1 cellular context compared by ENCODE assay signal in genomic region chr6:15020114-15020770, GRCh38.
TF ChIP-seq lines count a peak whose summit lies in the region.

No MANE protein-coding gene starts in this region.

TF ChIP-seq in K562, 482 proteins besides CTCF, POLR2A, EP300 and RAD21 (continued from another document and continues in another):
- TF ChIP-seq, protein P1, sequence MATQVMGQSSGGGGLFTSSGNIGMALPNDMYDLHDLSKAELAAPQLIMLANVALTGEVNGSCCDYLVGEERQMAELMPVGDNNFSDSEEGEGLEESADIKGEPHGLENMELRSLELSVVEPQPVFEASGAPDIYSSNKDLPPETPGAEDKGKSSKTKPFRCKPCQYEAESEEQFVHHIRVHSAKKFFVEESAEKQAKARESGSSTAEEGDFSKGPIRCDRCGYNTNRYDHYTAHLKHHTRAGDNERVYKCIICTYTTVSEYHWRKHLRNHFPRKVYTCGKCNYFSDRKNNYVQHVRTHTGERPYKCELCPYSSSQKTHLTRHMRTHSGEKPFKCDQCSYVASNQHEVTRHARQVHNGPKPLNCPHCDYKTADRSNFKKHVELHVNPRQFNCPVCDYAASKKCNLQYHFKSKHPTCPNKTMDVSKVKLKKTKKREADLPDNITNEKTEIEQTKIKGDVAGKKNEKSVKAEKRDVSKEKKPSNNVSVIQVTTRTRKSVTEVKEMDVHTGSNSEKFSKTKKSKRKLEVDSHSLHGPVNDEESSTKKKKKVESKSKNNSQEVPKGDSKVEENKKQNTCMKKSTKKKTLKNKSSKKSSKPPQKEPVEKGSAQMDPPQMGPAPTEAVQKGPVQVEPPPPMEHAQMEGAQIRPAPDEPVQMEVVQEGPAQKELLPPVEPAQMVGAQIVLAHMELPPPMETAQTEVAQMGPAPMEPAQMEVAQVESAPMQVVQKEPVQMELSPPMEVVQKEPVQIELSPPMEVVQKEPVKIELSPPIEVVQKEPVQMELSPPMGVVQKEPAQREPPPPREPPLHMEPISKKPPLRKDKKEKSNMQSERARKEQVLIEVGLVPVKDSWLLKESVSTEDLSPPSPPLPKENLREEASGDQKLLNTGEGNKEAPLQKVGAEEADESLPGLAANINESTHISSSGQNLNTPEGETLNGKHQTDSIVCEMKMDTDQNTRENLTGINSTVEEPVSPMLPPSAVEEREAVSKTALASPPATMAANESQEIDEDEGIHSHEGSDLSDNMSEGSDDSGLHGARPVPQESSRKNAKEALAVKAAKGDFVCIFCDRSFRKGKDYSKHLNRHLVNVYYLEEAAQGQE (CRISPR knock-in tag; IDR thresholded peaks at IDR 0.05; ENCODE audit: low read depth) = no peak
- TF ChIP-seq TCF3 (CRISPR knock-in tag; IDR thresholded peaks at IDR 0.05) = no peak
- TF ChIP-seq CEBPG (CRISPR knock-in tag; IDR thresholded peaks at IDR 0.05) = no peak
- TF ChIP-seq CEBPG (tag; conservative IDR thresholded peaks at IDR 0.05 in 1 of 2, IDR thresholded peaks at IDR 0.05 in 1 of 2) = peak; percentile 22 to 68; a peak in 1 of 4 replicates
- TF ChIP-seq ZNF3 (CRISPR knock-in tag; IDR thresholded peaks at IDR 0.05) = no peak
- TF ChIP-seq NCOA2 (IDR thresholded peaks at IDR 0.05; ENCODE audit: partially characterized antibody in 2 of 2) = no peak
- no peak for TF ChIP-seq SFPQ (IDR thresholded peaks at IDR 0.05; ENCODE audit: low read depth, low read length)
- no peak for TF ChIP-seq HBP1 (CRISPR knock-in tag; IDR thresholded peaks at IDR 0.05)
- peak; percentile 94 for TF ChIP-seq STAT5A (IDR thresholded peaks at IDR 0.05; ENCODE audit: borderline replicate concordance, low read length)
- no peak for TF ChIP-seq ZSCAN32 (CRISPR knock-in tag; IDR thresholded peaks at IDR 0.05)
- TF ChIP-seq FOS (IDR thresholded peaks at IDR 0.05; ENCODE audit: extremely low read depth, insufficient read length) = no peak
- peak; percentile 85; the same call in 1 of the 2 replicates for TF ChIP-seq PML (IDR thresholded peaks at IDR 0.05; ENCODE audit: low read length)
- no peak for TF ChIP-seq SETDB1 (IDR thresholded peaks at IDR 0.05; ENCODE audit: low read length)
- no peak for TF ChIP-seq HCFC1 (IDR thresholded peaks at IDR 0.05; ENCODE audit: low read depth, low read length)
- TF ChIP-seq ZNF76 (CRISPR knock-in tag; IDR thresholded peaks at IDR 0.05; ENCODE audit: borderline replicate concordance) = no peak
- peak; percentile 65 for TF ChIP-seq CEBPB (tag; IDR thresholded peaks at IDR 0.05)
- peak; percentile 37; the same call in 1 of the 2 replicates for TF ChIP-seq TEAD4 (IDR thresholded peaks at IDR 0.05; ENCODE audit: low read length)
- TF ChIP-seq TEAD4 (CRISPR knock-in tag; IDR thresholded peaks at IDR 0.05; ENCODE audit: borderline replicate concordance) = no peak
- TF ChIP-seq TCF15 (CRISPR knock-in tag; IDR thresholded peaks at IDR 0.05) = no peak
- no peak for TF ChIP-seq PTBP1 (IDR thresholded peaks at IDR 0.05; ENCODE audit: low read depth, low read length)
- TF ChIP-seq SMARCE1 (IDR thresholded peaks at IDR 0.05) = no peak
- no peak for TF ChIP-seq ZNF551 (CRISPR knock-in tag; IDR thresholded peaks at IDR 0.05)
- no peak for TF ChIP-seq ELF1 (tag; IDR thresholded peaks at IDR 0.05)
- TF ChIP-seq HIVEP1 (CRISPR knock-in tag; IDR thresholded peaks at IDR 0.05) = no peak
- no peak for TF ChIP-seq SMAD2 (IDR thresholded peaks at IDR 0.05; ENCODE audit: low read depth, low read length)
- TF ChIP-seq KLF1 (tag; IDR thresholded peaks at IDR 0.05) = no peak
- TF ChIP-seq ATF3 (IDR thresholded peaks at IDR 0.05) = peak; percentile 14; the same call in 1 of the 2 replicates
- TF ChIP-seq ATF3 (CRISPR knock-in tag; conservative IDR thresholded peaks at IDR 0.05) = no peak
- TF ChIP-seq, protein P2, sequence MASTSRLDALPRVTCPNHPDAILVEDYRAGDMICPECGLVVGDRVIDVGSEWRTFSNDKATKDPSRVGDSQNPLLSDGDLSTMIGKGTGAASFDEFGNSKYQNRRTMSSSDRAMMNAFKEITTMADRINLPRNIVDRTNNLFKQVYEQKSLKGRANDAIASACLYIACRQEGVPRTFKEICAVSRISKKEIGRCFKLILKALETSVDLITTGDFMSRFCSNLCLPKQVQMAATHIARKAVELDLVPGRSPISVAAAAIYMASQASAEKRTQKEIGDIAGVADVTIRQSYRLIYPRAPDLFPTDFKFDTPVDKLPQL (IDR thresholded peaks at IDR 0.05; ENCODE audit: extremely low read depth, insufficient read length) = peak; percentile 35
- peak; percentile 59 for TF ChIP-seq TBP (optimal IDR thresholded peaks at IDR 0.05; ENCODE audit: low read depth, low read length)
- 0 out of 2 replicates have a peak, but pooled peaks have one; percentile 3 for TF ChIP-seq NFRKB (IDR thresholded peaks at IDR 0.05; ENCODE audit: low read depth)
- no peak for TF ChIP-seq NFE2L1 (tag; IDR thresholded peaks at IDR 0.05; ENCODE audit: borderline replicate concordance, low read depth)
- no peak for TF ChIP-seq TRIM24 (IDR thresholded peaks at IDR 0.05)
- TF ChIP-seq NCOR1 (IDR thresholded peaks at IDR 0.05) = no peak
- no peak for TF ChIP-seq BRF1 (IDR thresholded peaks at IDR 0.05; ENCODE audit: borderline replicate concordance, extremely low read depth, insufficient read length)
- TF ChIP-seq TAF1 (IDR thresholded peaks at IDR 0.05; ENCODE audit: control insufficient read depth, extremely low read depth, insufficient read depth, low read length, severe bottlenecking) = no peak
- no peak for TF ChIP-seq RBFOX2 (IDR thresholded peaks at IDR 0.05; ENCODE audit: low read depth, low read length)
- no peak for TF ChIP-seq ZKSCAN3 (CRISPR knock-in tag; IDR thresholded peaks at IDR 0.05)
- TF ChIP-seq TSC22D4 (tag; IDR thresholded peaks at IDR 0.05) = no peak
- TF ChIP-seq MTA3 (IDR thresholded peaks at IDR 0.05; ENCODE audit: borderline replicate concordance) = no peak
- no peak for TF ChIP-seq SIN3B (IDR thresholded peaks at IDR 0.05; ENCODE audit: low read depth)
- no peak for TF ChIP-seq SIX5 (IDR thresholded peaks at IDR 0.05; ENCODE audit: borderline replicate concordance in 1 of 2, insufficient read depth in 1 of 2, low read depth in 1 of 2, low read length in 2 of 2)
- no peak for TF ChIP-seq BCLAF1 (IDR thresholded peaks at IDR 0.05; ENCODE audit: borderline replicate concordance in 1 of 2, control insufficient read depth in 1 of 2, low read depth in 2 of 2, low read length in 1 of 2)
- TF ChIP-seq NFATC3 (IDR thresholded peaks at IDR 0.05) = no peak
- TF ChIP-seq KLF13 (tag; IDR thresholded peaks at IDR 0.05; ENCODE audit: borderline replicate concordance, low read depth) = no peak
- no peak for TF ChIP-seq ELF4 (CRISPR knock-in tag; IDR thresholded peaks at IDR 0.05)
- no peak for TF ChIP-seq KHSRP (IDR thresholded peaks at IDR 0.05)
- TF ChIP-seq NEUROD1 (IDR thresholded peaks at IDR 0.05; ENCODE audit: borderline replicate concordance, low read depth, low read length, partially characterized antibody) = no peak
- TF ChIP-seq OTX1 (CRISPR knock-in tag; IDR thresholded peaks at IDR 0.05) = no peak
- no peak for TF ChIP-seq ZNF589 (CRISPR knock-in tag; IDR thresholded peaks at IDR 0.05; ENCODE audit: low read depth)
- no peak for TF ChIP-seq TAF7 (tag; IDR thresholded peaks at IDR 0.05)
- TF ChIP-seq IFI16 (CRISPR knock-in tag; IDR thresholded peaks at IDR 0.05) = no peak
- TF ChIP-seq MED1 (CRISPR knock-in tag; IDR thresholded peaks at IDR 0.05; ENCODE audit: borderline replicate concordance) = no peak
- peak in 1 of 3 experiments; percentile 52 for TF ChIP-seq YY1 (IDR thresholded peaks at IDR 0.05; ENCODE audit: borderline replicate concordance in 1 of 3, control insufficient read depth in 1 of 3, extremely low read depth in 1 of 3, insufficient read depth in 3 of 3, insufficient read length in 1 of 3, insufficient replicate concordance in 2 of 3, low read depth in 1 of 3, low read length in 2 of 3)
- TF ChIP-seq ZNF239 (CRISPR knock-in tag; IDR thresholded peaks at IDR 0.05) = no peak
- no peak for TF ChIP-seq TARDBP (IDR thresholded peaks at IDR 0.05)
- TF ChIP-seq, protein P3, sequence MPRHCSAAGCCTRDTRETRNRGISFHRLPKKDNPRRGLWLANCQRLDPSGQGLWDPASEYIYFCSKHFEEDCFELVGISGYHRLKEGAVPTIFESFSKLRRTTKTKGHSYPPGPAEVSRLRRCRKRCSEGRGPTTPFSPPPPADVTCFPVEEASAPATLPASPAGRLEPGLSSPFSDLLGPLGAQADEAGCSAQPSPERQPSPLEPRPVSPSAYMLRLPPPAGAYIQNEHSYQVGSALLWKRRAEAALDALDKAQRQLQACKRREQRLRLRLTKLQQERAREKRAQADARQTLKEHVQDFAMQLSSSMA (CRISPR knock-in tag; IDR thresholded peaks at IDR 0.05) = no peak
- no peak for TF ChIP-seq POU5F1 (IDR thresholded peaks at IDR 0.05; ENCODE audit: borderline replicate concordance, low read depth, low read length, partially characterized antibody)
- TF ChIP-seq HDAC3 (IDR thresholded peaks at IDR 0.05; ENCODE audit: borderline replicate concordance, partially characterized antibody) = peak; percentile 46
- no peak for TF ChIP-seq GABPB2 (CRISPR knock-in tag; conservative IDR thresholded peaks at IDR 0.05)
- 0 out of 2 replicates have a peak, but pooled peaks have one; percentile 8 for TF ChIP-seq EP400 (IDR thresholded peaks at IDR 0.05)
- TF ChIP-seq DNMT1 (IDR thresholded peaks at IDR 0.05) = no peak
- TF ChIP-seq GABPA (tag; conservative IDR thresholded peaks at IDR 0.05; ENCODE audit: low read depth) = 0 out of 2 replicates have a peak, but pooled peaks have one; percentile 10
- TF ChIP-seq HOXB6 (CRISPR knock-in tag; IDR thresholded peaks at IDR 0.05; ENCODE audit: borderline replicate concordance) = no peak
- TF ChIP-seq SUPT5H (IDR thresholded peaks at IDR 0.05) = 0 out of 2 replicates have a peak, but pooled peaks have one; percentile 16
- no peak for TF ChIP-seq GTF2E2 (tag; IDR thresholded peaks at IDR 0.05)
- TF ChIP-seq CREB3 (tag; conservative IDR thresholded peaks at IDR 0.05; ENCODE audit: low read depth) = peak; percentile 25; the same call in 1 of the 2 replicates
